ENCODE assay signal across 11 cellular contexts in the genomic region with DNA sequence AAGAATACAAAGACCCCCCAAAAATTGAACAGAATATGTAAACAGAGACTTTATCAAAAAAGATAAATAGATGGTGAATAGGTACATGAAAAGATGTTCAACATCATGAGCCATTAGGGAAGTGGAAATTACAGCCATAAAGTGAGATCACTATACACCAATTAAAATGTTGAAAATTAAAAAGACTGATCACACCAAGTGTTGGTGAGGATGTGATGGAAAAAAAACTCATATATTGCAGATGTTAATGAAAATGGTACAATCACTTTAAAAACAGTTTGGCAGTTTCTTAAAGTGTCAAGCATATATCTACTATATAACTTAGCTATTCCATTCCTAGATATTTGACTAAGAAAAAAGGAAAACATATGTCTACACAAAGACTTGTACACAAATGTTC.
"Had no signal": no experiment of that assay in that cellular context is flagged by ENCODE, and none has a peak within 500 bp of the region (broad histone marks: within the 10 kb centered on the region; RNA-seq: fewer than 3 reads in every experiment).

No MANE protein-coding gene starts in this region.

- ATAC-seq: GM23338, HCT116 had no signal

- H3K9ac ChIP-seq: GM23248 had no signal

- H3K4me2 ChIP-seq: GM23338 had no signal

- H3K4me3 ChIP-seq: GM23248, GM23338, HAP-1 had no signal

- H3K9me3 ChIP-seq: HAP-1 had no signal

- DNase-seq: GM23248, GOT3, H7, H9, HCEC 1CT, HFFc6 had no signal

- H3K36me3 ChIP-seq: HAP-1 had no signal

- H3K27ac ChIP-seq: GM23248 had no signal

- FAIRE-seq: H1, H54 had no signal

- H2AFZ ChIP-seq: GM23248, GM23338 had no signal

- H3K4me1 ChIP-seq: HAP-1 had no signal
